Comparison of ENCODE assay signal across 13 cellular contexts in genomic region chr3:184368804-184369183, GRCh38. TPM values are rescaled to one million over a fixed set of nuclear protein-coding genes. Genes with fewer than 3 reads are reported as not detected.
DNase-seq lines count a peak whose midpoint lies in the region; ATAC-seq and TF ChIP-seq lines count a peak whose summit lies in the region.
"Had no signal": no experiment of that assay in that cellular context is flagged by ENCODE, and none has a peak within 500 bp of the region (broad histone marks: within the 10 kb centered on the region; RNA-seq: fewer than 3 reads in every experiment).

No MANE protein-coding gene starts in this region.

- TF ChIP-seq EP300 in upper lobe of left lung (IDR thresholded peaks at IDR 0.05) = no peak

- H3K4me1 Mint-ChIP-seq in activated naive CD4-positive, alpha-beta T cell treated with anti-CD3 and anti-CD28 coated beads, Interleukin-2, amount 10 ng/mL, durations not matched to agents 7 days and 5 days = peaks cover 26% of the 10 kb centered on the region
- H3K4me1 Mint-ChIP-seq in CD8-positive, alpha-beta memory T cell = peaks cover 13 to 26% (median 25%) of the 10 kb centered on the region in 3 donors

- intact Hi-C loops in right lobe of liver (cut with DNase I) = no loop called here

- TF ChIP-seq CTCF in right lobe of liver (IDR thresholded peaks at IDR 0.05) (no peak), upper lobe of left lung (IDR thresholded peaks at IDR 0.05) (no peak)

- no peak overlapping the region for H3K4me3 Mint-ChIP-seq in activated naive CD4-positive, alpha-beta T cell treated with anti-CD3 and anti-CD28 coated beads, Interleukin-2, amount 10 ng/mL, durations not matched to agents 7 days and 5 days
- H3K4me3 Mint-ChIP-seq in CD8-positive, alpha-beta memory T cell = no peak overlapping the region
- H3K4me3 Mint-ChIP-seq: activated CD8-positive, alpha-beta memory T cell treated with anti-CD3 and anti-CD28 coated beads, Interleukin-2, amount 10 ng/mL, durations not matched to agents 7 days and 5 days had no signal

- peaks cover 0 to 22% (median 11%) of the 10 kb centered on the region in 4 donors for H3K36me3 ChIP-seq in right lobe of liver
- peaks cover 0 to 48% (median 22%) of the 10 kb centered on the region in 4 donors for H3K36me3 ChIP-seq in upper lobe of left lung
- H3K36me3 ChIP-seq in CD8-positive, alpha-beta memory T cell (ENCODE audit: insufficient read depth, low read length) = peaks cover 10% of the 10 kb centered on the region

- DNase-seq in activated naive CD4-positive, alpha-beta T cell treated with anti-CD3 and anti-CD28 coated beads, Interleukin-2, amount 10 ng/mL, durations not matched to agents 7 days and 5 days = no peak
- DNase-seq in activated naive CD4-positive, alpha-beta T cell treated with anti-CD3 and anti-CD28 coated beads, Interleukin-2, amount 50 U/mL, for 16 hours = no peak
- peak; percentile 34 for DNase-seq in dedifferentiated amniotic fluid mesenchymal stem cell (ENCODE audit: extremely low spot score)
- peak in 2 of 3 donors; percentile 80 to 82 for DNase-seq in right lobe of liver
- DNase-seq in upper lobe of left lung = no peak
- DNase-seq in CD8-positive, alpha-beta memory T cell = no peak
- no peak for DNase-seq in DMS79 (lab: John Stamatoyannopoulos, UW)
- DNase-seq: activated CD8-positive, alpha-beta memory T cell treated with anti-CD3 and anti-CD28 coated beads, Interleukin-2, amount 10 ng/mL, durations not matched to agents 7 days and 5 days; NCI-H748 treated with DMSO at 0.1 percent for 48 hours; T-helper 1 cell had no signal

- ATAC-seq in right lobe of liver (peak; percentile 53 to 88 (median 76)), upper lobe of left lung (ENCODE audit: low FRiP score in 2 of 2) (peak in 1 of 2 donors; percentile 37), GM21737 (IDR thresholded peaks at IDR 0.05; ENCODE audit: unreplicated experiment) (no peak)
- ATAC-seq: activated CD8-positive, alpha-beta memory T cell treated with anti-CD3 and anti-CD28 coated beads, Interleukin-2, amount 10 ng/mL, durations not matched to agents 7 days and 5 days had no signal

- WGBS in right lobe of liver (ENCODE audit: insufficient coverage, low coverage, low lambda C conversion rate, missing lambda C conversion rate) = 34% methylated on average over 2 of the region's 3 CpGs
- 62 to 80% methylated on average over 3 of the region's 3 CpGs for WGBS in upper lobe of left lung, 2 donors

- H3K4me1 ChIP-seq in right lobe of liver = peaks cover 0 to 30% (median 15%) of the 10 kb centered on the region in 4 donors
- H3K4me1 ChIP-seq in upper lobe of left lung = peaks cover 18 to 24% (median 20%) of the 10 kb centered on the region in 4 donors
- H3K4me1 ChIP-seq in CD8-positive, alpha-beta memory T cell (ENCODE audit: insufficient read depth, low read length) = peaks cover 13% of the 10 kb centered on the region

- H3K4me3 ChIP-seq in right lobe of liver (no peak overlapping the region), upper lobe of left lung (no peak overlapping the region)
- no peak overlapping the region for H3K4me3 ChIP-seq in CD8-positive, alpha-beta memory T cell (ENCODE audit: low read length)
- H3K4me3 ChIP-seq: BLaER1 treated with 17β-estradiol and CSF1 and Interleukin-3, amounts not matched to agents 10 nM and 100 nM had no signal

- no peaks in the 10 kb centered on the region for H3K27me3 ChIP-seq in right lobe of liver
- H3K27me3 ChIP-seq in upper lobe of left lung = no peaks in the 10 kb centered on the region
- H3K27me3 ChIP-seq in CD8-positive, alpha-beta memory T cell (ENCODE audit: insufficient read depth, low read length, poor library complexity, severe bottlenecking) = no peaks in the 10 kb centered on the region
- H3K27me3 ChIP-seq: BLaER1 treated with 17β-estradiol and CSF1 and Interleukin-3, amounts not matched to agents 10 nM and 100 nM had no signal

- H3K27ac ChIP-seq in right lobe of liver (peak overlapping the region in 2 of 3 donors; percentile 16 to 42), upper lobe of left lung (peak overlapping the region in 3 of 4 donors; percentile 9 to 35 (median 35))
- H3K27ac ChIP-seq in CD8-positive, alpha-beta memory T cell (ENCODE audit: low read depth, low read length) = no peak overlapping the region
- H3K27ac ChIP-seq: BLaER1 treated with 17β-estradiol and CSF1 and Interleukin-3, amounts not matched to agents 10 nM and 100 nM had no signal

- H3K27ac Mint-ChIP-seq in activated naive CD4-positive, alpha-beta T cell treated with anti-CD3 and anti-CD28 coated beads, Interleukin-2, amount 10 ng/mL, durations not matched to agents 7 days and 5 days = peak overlapping the region; percentile 22
- peak overlapping the region in 4 of 8 donors; percentile 1 to 50 (median 14) for H3K27ac Mint-ChIP-seq in CD8-positive, alpha-beta memory T cell
- H3K27ac Mint-ChIP-seq: activated CD8-positive, alpha-beta memory T cell treated with anti-CD3 and anti-CD28 coated beads, Interleukin-2, amount 10 ng/mL, durations not matched to agents 7 days and 5 days had no signal

- no peaks in the 10 kb centered on the region for H3K9me3 Mint-ChIP-seq in activated naive CD4-positive, alpha-beta T cell treated with anti-CD3 and anti-CD28 coated beads, Interleukin-2, amount 10 ng/mL, durations not matched to agents 7 days and 5 days
- no peaks in the 10 kb centered on the region for H3K9me3 Mint-ChIP-seq in CD8-positive, alpha-beta memory T cell

- H3K9me3 ChIP-seq in right lobe of liver (no peaks in the 10 kb centered on the region), upper lobe of left lung (no peaks in the 10 kb centered on the region)
- H3K9me3 ChIP-seq in CD8-positive, alpha-beta memory T cell (ENCODE audit: low read length) = no peaks in the 10 kb centered on the region
- H3K9me3 ChIP-seq: BLaER1 treated with 17β-estradiol and CSF1 and Interleukin-3, amounts not matched to agents 10 nM and 100 nM had no signal

- TF ChIP-seq POLR2A in right lobe of liver (IDR thresholded peaks at IDR 0.05) (no peak), upper lobe of left lung (IDR thresholded peaks at IDR 0.05) (no peak)

- CTCF ChIA-PET in activated naive CD4-positive, alpha-beta T cell treated with anti-CD3 and anti-CD28 coated beads, Interleukin-2, amount 10 ng/mL, durations not matched to agents 7 days and 5 days (lab: Charles Lee) = interaction anchor here (1.5 to 6.4 kb wide), 2 partner anchors 144 to 173 kb away, joined by 10 to 76 read pairs; no protein-coding TSS in a partner anchor
- CTCF ChIA-PET in CD8-positive, alpha-beta memory T cell (lab: Charles Lee) = interaction anchor here (1.2 to 1.8 kb wide), 2 partner anchors 14 to 15 kb away, joined by 3 to 6 read pairs; no protein-coding TSS in a partner anchor

- peaks cover 42% of the 10 kb centered on the region for H3K36me3 Mint-ChIP-seq in activated naive CD4-positive, alpha-beta T cell treated with anti-CD3 and anti-CD28 coated beads, Interleukin-2, amount 10 ng/mL, durations not matched to agents 7 days and 5 days
- H3K36me3 Mint-ChIP-seq in CD8-positive, alpha-beta memory T cell = peaks cover 0 to 42% (median 17%) of the 10 kb centered on the region in 3 donors

- POLR2A ChIA-PET in CD8-positive, alpha-beta memory T cell (lab: Charles Lee) = no interaction called here

- peaks cover 15% of the 10 kb centered on the region for H3K27me3 Mint-ChIP-seq in activated naive CD4-positive, alpha-beta T cell treated with anti-CD3 and anti-CD28 coated beads, Interleukin-2, amount 10 ng/mL, durations not matched to agents 7 days and 5 days
- H3K27me3 Mint-ChIP-seq in CD8-positive, alpha-beta memory T cell = no peaks in the 10 kb centered on the region

RNA-seq across cellular contexts. Expression of gene POLR2H, which starts 7.3 kb away (rescaled TPM):
- total RNA-seq in right lobe of liver (10 to 100 TPM; 27.4 to 65.7 (median 35.3) TPM), upper lobe of left lung (100 to 1,000 TPM in 1 of 6 donors, 10 to 100 TPM in 5; 41.4 to 235 (median 66.2) TPM)
- 100 to 1,000 TPM; 147 TPM for total RNA-seq in CD8-positive, alpha-beta memory T cell
- polyA plus RNA-seq in CD8-positive, alpha-beta memory T cell = 52.1 TPM

RNA-seq across cellular contexts. Expression of gene CLCN2, which starts 7.4 kb away (rescaled TPM):
- total RNA-seq in right lobe of liver = 1 to 10 TPM; 1.8 to 2.9 (median 2.5) TPM
- 10 to 100 TPM in 1 of 6 donors, 1 to 10 TPM in 5; 3.0 to 14.7 (median 5.3) TPM for total RNA-seq in upper lobe of left lung
- 1 to 10 TPM; 6.3 to 7.3 TPM for total RNA-seq in CD8-positive, alpha-beta memory T cell
- polyA plus RNA-seq in CD8-positive, alpha-beta memory T cell = 0.54 TPM

RNA-seq across cellular contexts. Expression of gene THPO, which starts 9.2 kb away (rescaled TPM):
- total RNA-seq in right lobe of liver (10 to 100 TPM in 3 of 6 experiments, 1 to 10 TPM in 3; 8.2 to 12.1 (median 10.5) TPM), upper lobe of left lung (under 1 TPM in 2 of 6 donors, not detected in 4; 0.14 to 0.84 TPM)
- not detected for total RNA-seq in CD8-positive, alpha-beta memory T cell
- polyA plus RNA-seq in CD8-positive, alpha-beta memory T cell = not detected
- total RNA-seq: activated CD8-positive, alpha-beta memory T cell treated with anti-CD3 and anti-CD28 coated beads, Interleukin-2, amount 10 ng/mL, durations not matched to agents 7 days and 5 days had no signal
- polyA plus RNA-seq: keratinocyte had no signal

RNA-seq across cellular contexts. Expression of gene CHRD, which starts 11.1 kb away (rescaled TPM):
- total RNA-seq in right lobe of liver = 10 to 100 TPM; 19.5 to 97.2 (median 64.8) TPM
- 10 to 100 TPM in 1 of 6 donors, 1 to 10 TPM in 5; 2.1 to 40.9 (median 4.3) TPM for total RNA-seq in upper lobe of left lung
- under 1 TPM in 1 of 2 experiments, not detected in 1; 0.04 TPM for total RNA-seq in CD8-positive, alpha-beta memory T cell
- polyA plus RNA-seq in CD8-positive, alpha-beta memory T cell = not detected
- total RNA-seq: activated CD8-positive, alpha-beta memory T cell treated with anti-CD3 and anti-CD28 coated beads, Interleukin-2, amount 10 ng/mL, durations not matched to agents 7 days and 5 days had no signal
- polyA plus RNA-seq: keratinocyte had no signal

RNA-seq across cellular contexts. Expression of gene FAM131A, which starts 31.4 kb away (rescaled TPM):
- total RNA-seq in right lobe of liver (1 to 10 TPM; 2.4 to 6.5 (median 3.1) TPM), upper lobe of left lung (10 to 100 TPM; 14.8 to 52.7 (median 25.2) TPM)
- total RNA-seq in CD8-positive, alpha-beta memory T cell = 1 to 10 TPM; 2.2 to 2.4 TPM
- 2.2 TPM for polyA plus RNA-seq in CD8-positive, alpha-beta memory T cell

Comparison
In these comparisons a context has a peak if more than half of its experiments do, and no peak if none do; other contexts are left out.
1. DNase-seq: peak in dedifferentiated amniotic fluid mesenchymal stem cell (single experiment) and right lobe of liver (2 of 3); none in activated naive CD4-positive, alpha-beta T cell treated with anti-CD3 and anti-CD28 coated beads, Interleukin-2, amount 10 ng/mL, durations not matched to agents 7 days and 5 days (single experiment), activated naive CD4-positive, alpha-beta T cell treated with anti-CD3 and anti-CD28 coated beads, Interleukin-2, amount 50 U/mL, for 16 hours (single experiment), upper lobe of left lung (0 of 2), CD8-positive, alpha-beta memory T cell (0 of 5) and DMS79 (single experiment).
2. RNA of gene THPO, which starts 9.2 kb away (total RNA-seq): 8.2 to 12.1 TPM in right lobe of liver; 0.14 to 0.84 TPM in upper lobe of left lung and not detected in CD8-positive, alpha-beta memory T cell; every median in the first group is over 4 times any median in the second.